31 cellular contexts compared by ENCODE assay signal in genomic region chr20:18202966-18203365, GRCh38.
"Had no signal": no experiment of that assay in that cellular context is flagged by ENCODE, and none has a peak within 500 bp of the region (broad histone marks: within the 10 kb centered on the region; RNA-seq: fewer than 3 reads in every experiment).

No MANE protein-coding gene starts in this region.

- H3K4me1 Mint-ChIP-seq: naive thymus-derived CD8-positive, alpha-beta T cell; nephron progenitor cell; neural crest cell; stimulated activated memory B cell treated with anti-CD40 and anti-IgM and Interleukin-4, amounts not matched to agents 10 μg/mL and 1 μg/mL and 100 μg/mL, for 72 hours; stimulated activated naive CD8-positive, alpha-beta T cell treated with anti-CD3 and anti-CD28 coated beads, Interleukin-15, amount 100 ng/mL, for 72 hours had no signal

- H3K36me3 ChIP-seq: ovary, spleen, suprapubic skin, transverse colon, upper lobe of left lung, vagina had no signal

- DNase-seq: naive thymus-derived CD8-positive, alpha-beta T cell; nephron progenitor cell; occipital lobe; ovary; psoas muscle; right cardiac atrium; spleen; stimulated activated CD4-positive, alpha-beta T cell treated with anti-CD3 and anti-CD28 coated beads, Interleukin-12 subunit alpha, Interleukin-12 subunit beta, amount 100 ng/mL, for 4 hours; stimulated activated CD4-positive, alpha-beta T cell treated with anti-CD3 and anti-CD28 coated beads, Interleukin-1b, Interleukin-23, amount 100 ng/mL, for 48 hours; stimulated activated CD4-positive, alpha-beta T cell treated with anti-CD3 and anti-CD28 coated beads, Interleukin-4, amount 100 ng/mL, for 1 hour; stimulated activated CD4-positive, alpha-beta T cell treated with anti-CD3 and anti-CD28 coated beads, Interleukin-4, amount 100 ng/mL, for 4 hours; stimulated activated CD8-positive, alpha-beta memory T cell treated with anti-CD3 and anti-CD28 coated beads, Interleukin-4, amount 100 ng/mL, for 48 hours; stimulated activated naive CD4-positive, alpha-beta T cell; stimulated activated naive CD8-positive, alpha-beta T cell treated with anti-CD3 and anti-CD28 coated beads, Interleukin-15, amount 100 ng/mL, for 72 hours; stimulated activated naive CD8-positive, alpha-beta T cell treated with anti-CD3 and anti-CD28 coated beads, Interleukin-15, Interleukin-2, amounts not matched to agents 100 U/mL and 50 U/mL, for 24 hours; substantia nigra; testis; tibial artery; transverse colon; upper lobe of left lung had no signal

- H3K4me3 ChIP-seq: ovary, psoas muscle, skin epidermis, smooth muscle cell, spleen, suprapubic skin, testis, tibial artery, transverse colon, upper lobe of left lung, vagina had no signal

- H3K27me3 ChIP-seq: ovary, spleen, suprapubic skin, testis, tibial artery, transverse colon, upper lobe of left lung, vagina had no signal

- H2AFZ ChIP-seq: parathyroid adenoma had no signal

- ATAC-seq: naive thymus-derived CD8-positive, alpha-beta T cell; natural killer cell treated with Interleukin-12 subunit alpha and Interleukin-12 subunit beta and Interleukin-15 and Interleukin-18, amount 100 ng/mL, for 72 hours; psoas muscle; right cardiac atrium; sciatic nerve; stimulated activated memory B cell treated with anti-CD40 and anti-IgM and Interleukin-4, amounts not matched to agents 10 μg/mL and 1 μg/mL and 100 μg/mL, for 72 hours; stimulated activated naive CD8-positive, alpha-beta T cell treated with anti-CD3 and anti-CD28 coated beads, Interleukin-15, amount 100 ng/mL, for 72 hours; stimulated activated naive CD8-positive, alpha-beta T cell treated with anti-CD3 and anti-CD28 coated beads, Interleukin-15, Interleukin-2, amounts not matched to agents 100 U/mL and 50 U/mL, for 24 hours had no signal

- H3K27ac Mint-ChIP-seq: naive thymus-derived CD8-positive, alpha-beta T cell; natural killer cell treated with Interleukin-12 subunit alpha and Interleukin-12 subunit beta and Interleukin-15 and Interleukin-18, amount 100 ng/mL, for 72 hours; nephron progenitor cell; progenitor cell of endocrine pancreas; stimulated activated memory B cell treated with anti-CD40 and anti-IgM and Interleukin-4, amounts not matched to agents 10 μg/mL and 1 μg/mL and 100 μg/mL, for 72 hours; stimulated activated naive CD8-positive, alpha-beta T cell treated with anti-CD3 and anti-CD28 coated beads, Interleukin-15, amount 100 ng/mL, for 72 hours had no signal

- H3K27ac ChIP-seq: ovary, parathyroid adenoma, psoas muscle, skin epidermis, spleen, suprapubic skin, testis, tibial artery, transverse colon, upper lobe of left lung, vagina had no signal

- H3K27me3 Mint-ChIP-seq: natural killer cell treated with Interleukin-12 subunit alpha and Interleukin-12 subunit beta and Interleukin-15 and Interleukin-18, amount 100 ng/mL, for 72 hours; progenitor cell of endocrine pancreas; stimulated activated memory B cell treated with anti-CD40 and anti-IgM and Interleukin-4, amounts not matched to agents 10 μg/mL and 1 μg/mL and 100 μg/mL, for 72 hours; stimulated activated naive CD8-positive, alpha-beta T cell treated with anti-CD3 and anti-CD28 coated beads, Interleukin-15, amount 100 ng/mL, for 72 hours had no signal

- H3K4me1 ChIP-seq: parathyroid adenoma, psoas muscle, spleen, suprapubic skin, testis, tibial artery, transverse colon, upper lobe of left lung, vagina had no signal

- H3K4me2 ChIP-seq: smooth muscle cell had no signal

- H3K79me2 ChIP-seq: parathyroid adenoma had no signal

- FAIRE-seq: urothelium cell line had no signal

- H3K4me3 Mint-ChIP-seq: naive thymus-derived CD8-positive, alpha-beta T cell; natural killer cell treated with Interleukin-12 subunit alpha and Interleukin-12 subunit beta and Interleukin-15 and Interleukin-18, amount 100 ng/mL, for 72 hours; nephron progenitor cell; neural crest cell; stimulated activated memory B cell treated with anti-CD40 and anti-IgM and Interleukin-4, amounts not matched to agents 10 μg/mL and 1 μg/mL and 100 μg/mL, for 72 hours; stimulated activated naive CD8-positive, alpha-beta T cell treated with anti-CD3 and anti-CD28 coated beads, Interleukin-15, amount 100 ng/mL, for 72 hours had no signal

- H3K9me3 ChIP-seq: ovary, testis, upper lobe of left lung, vagina had no signal

- H3K9ac ChIP-seq: parathyroid adenoma had no signal
